19 cellular contexts compared by ENCODE assay signal in the genomic region with DNA sequence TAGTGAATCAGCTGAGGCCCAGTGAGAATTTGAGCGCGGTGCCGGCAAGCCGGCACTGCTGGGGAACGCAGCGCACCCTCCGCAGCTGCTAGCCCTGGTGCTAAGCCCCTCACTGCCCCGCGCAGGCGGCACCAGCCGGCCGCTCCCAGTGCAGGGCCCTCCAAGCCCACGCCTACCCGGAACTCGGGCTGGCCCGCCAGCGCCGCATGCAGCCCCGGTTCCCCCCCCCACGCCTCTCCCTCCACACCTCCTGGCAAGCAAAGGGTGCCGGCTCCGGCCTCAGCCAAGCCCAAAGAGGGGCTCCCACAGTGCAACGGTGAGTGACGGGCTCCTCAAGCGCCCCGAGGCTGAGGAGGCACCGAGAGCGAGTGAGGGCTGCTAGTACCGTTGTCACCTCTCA. TPM values are rescaled to one million over a fixed set of nuclear protein-coding genes. Genes with fewer than 3 reads are reported as not detected.
DNase-seq lines count a peak whose midpoint lies in the region; ATAC-seq and TF ChIP-seq lines count a peak whose summit lies in the region.
"Had no signal": no experiment of that assay in that cellular context is flagged by ENCODE, and none has a peak within 500 bp of the region (broad histone marks: within the 10 kb centered on the region; RNA-seq: fewer than 3 reads in every experiment).

No MANE protein-coding gene starts in this region.

- TF ChIP-seq EP300 in ovary (IDR thresholded peaks at IDR 0.05), result no peak

- H3K27me3 ChIP-seq in endodermal cell (ENCODE audit: control insufficient read depth, insufficient read depth, low read length, poor library complexity, severe bottlenecking), result no peaks in the 10 kb centered on the region
- no peaks in the 10 kb centered on the region for H3K27me3 ChIP-seq in testis
- no peaks in the 10 kb centered on the region for H3K27me3 ChIP-seq in left lung
- H3K27me3 ChIP-seq in ovary, result no peaks in the 10 kb centered on the region
- H3K27me3 ChIP-seq: BLaER1 had no signal

- H3K4me3 ChIP-seq in endodermal cell (ENCODE audit: low read length) (no peak overlapping the region), testis (peak overlapping the region; percentile 32 to 54), left lung (no peak overlapping the region), ovary (no peak overlapping the region)
- H3K4me3 ChIP-seq: BLaER1 had no signal

- ATAC-seq in left lung, result no peak
- ATAC-seq: CD8-positive, alpha-beta T cell had no signal

- no peak for TF ChIP-seq POLR2A in testis (IDR thresholded peaks at IDR 0.05)
- no peak for TF ChIP-seq POLR2A in ovary (IDR thresholded peaks at IDR 0.05)

- DNase-seq in activated CD8-positive, alpha-beta memory T cell treated with anti-CD3 and anti-CD28 coated beads for 24 hours, result peak; percentile 26
- DNase-seq in activated CD8-positive, alpha-beta memory T cell treated with anti-CD3 and anti-CD28 coated beads, Interleukin-2, amount 50 U/mL, for 48 hours, result no peak
- DNase-seq in endodermal cell (peak; percentile 31), mesenteric fat pad (ENCODE audit: low spot score) (peak; percentile 83), testis (no peak), left lung (no peak), ovary (no peak), NCI-H69 (lab: John Stamatoyannopoulos, UW) (no peak)
- DNase-seq: Caco-2; CD4-positive, CD25-positive, alpha-beta regulatory T cell; CD8-positive, alpha-beta T cell; DMS153; DND-41; GOT3; HCEC 1CT had no signal

- no peaks in the 10 kb centered on the region for H3K9me3 ChIP-seq in endodermal cell (ENCODE audit: control insufficient read depth, low read length)
- no peaks in the 10 kb centered on the region for H3K9me3 ChIP-seq in testis
- H3K9me3 ChIP-seq in left lung, result no peaks in the 10 kb centered on the region
- no peaks in the 10 kb centered on the region for H3K9me3 ChIP-seq in ovary
- H3K9me3 ChIP-seq: BLaER1, Caco-2 had no signal

- H3K4me3 Mint-ChIP-seq in endodermal cell, result no peak overlapping the region
- H3K4me3 Mint-ChIP-seq: B cell; CD4-positive, CD25-positive, alpha-beta regulatory T cell; CD8-positive, alpha-beta T cell had no signal

- no peaks in the 10 kb centered on the region for H3K36me3 Mint-ChIP-seq in endodermal cell (ENCODE audit: low read depth)
- H3K36me3 Mint-ChIP-seq: CD4-positive, CD25-positive, alpha-beta regulatory T cell; CD8-positive, alpha-beta T cell had no signal

- H3K27me3 Mint-ChIP-seq in endodermal cell (ENCODE audit: insufficient read depth), result peaks cover 7% of the 10 kb centered on the region

- H3K27ac ChIP-seq in endodermal cell (ENCODE audit: low read depth, low read length) (no peak overlapping the region), testis (no peak overlapping the region), left lung (no peak overlapping the region), ovary (no peak overlapping the region)
- H3K27ac ChIP-seq: 22Rv1, BLaER1, C4-2B had no signal

- no peak overlapping the region for H3K27ac Mint-ChIP-seq in endodermal cell
- H3K27ac Mint-ChIP-seq: B cell; CD8-positive, alpha-beta T cell had no signal

- H3K9ac ChIP-seq in endodermal cell (ENCODE audit: extremely low read depth, low read length, poor library complexity, severe bottlenecking), result no peak overlapping the region
- H3K9ac ChIP-seq: BLaER1 had no signal

- WGBS in endodermal cell (ENCODE audit: insufficient coverage in 1 of 2, insufficient read length in 1 of 2), 2 experiments, result 96 to 99% methylated on average over 12 to 28 of the region's 29 CpGs
- WGBS in testis, 2 donors, result 54 to 77% methylated on average over 16 to 26 of the region's 29 CpGs
- 88 to 93% (median 90%) methylated on average over 27 to 29 of the region's 29 CpGs for WGBS in ovary, 3 donors

- no peaks in the 10 kb centered on the region for H3K4me1 Mint-ChIP-seq in endodermal cell
- H3K4me1 Mint-ChIP-seq: B cell had no signal

- peaks cover 3% of the 10 kb centered on the region for H3K9me3 Mint-ChIP-seq in endodermal cell
- H3K9me3 Mint-ChIP-seq: CD4-positive, CD25-positive, alpha-beta regulatory T cell; CD8-positive, alpha-beta T cell had no signal

- no peak for TF ChIP-seq CTCF in endodermal cell (conservative IDR thresholded peaks at IDR 0.05)
- no peak for TF ChIP-seq CTCF in testis (IDR thresholded peaks at IDR 0.05)
- TF ChIP-seq CTCF in left lung (IDR thresholded peaks at IDR 0.05), result no peak
- no peak for TF ChIP-seq CTCF in ovary (IDR thresholded peaks at IDR 0.05)

- no peaks in the 10 kb centered on the region for H3K36me3 ChIP-seq in endodermal cell (ENCODE audit: control insufficient read depth, insufficient read depth, low read length)
- no peaks in the 10 kb centered on the region for H3K36me3 ChIP-seq in testis (ENCODE audit: low read depth, missing control alignments)
- H3K36me3 ChIP-seq in left lung, result no peaks in the 10 kb centered on the region
- no peaks in the 10 kb centered on the region for H3K36me3 ChIP-seq in ovary
- H3K36me3 ChIP-seq: BLaER1 had no signal

- intact Hi-C loops in testis (cut with DNase I; ENCODE audit: low total_unique reads) (no loop called here), left lung (cut with DNase I) (loop anchor here in 1 of 2 donors (5.0 kb wide), 1 partner anchor 100 kb away; no protein-coding TSS in a partner anchor), ovary (cut with DNase I) (loop anchor here in 1 of 4 donors (10.0 kb wide), 1 partner anchor 78 kb away; no protein-coding TSS in a partner anchor)

- no peaks in the 10 kb centered on the region for H3K4me1 ChIP-seq in endodermal cell (ENCODE audit: control insufficient read depth, insufficient read depth, low read length)
- peaks cover 5% of the 10 kb centered on the region for H3K4me1 ChIP-seq in testis
- no peaks in the 10 kb centered on the region for H3K4me1 ChIP-seq in left lung
- H3K4me1 ChIP-seq in ovary (ENCODE audit: insufficient read depth), result no peaks in the 10 kb centered on the region
- H3K4me1 ChIP-seq: BLaER1, Caco-2 had no signal

RNA-seq across cellular contexts. Expression of a gene that starts 54.5 kb away (rescaled TPM):
- total RNA-seq in endodermal cell (10 to 100 TPM; 10.3 to 19.8 TPM), mesenteric fat pad (12.9 TPM), testis (10 to 100 TPM; 26.6 to 31.7 TPM), left lung (10 to 100 TPM; 26.5 to 29.3 TPM), ovary (10 to 100 TPM in 5 of 7 donors, 1 to 10 TPM in 2; 5.1 to 23.8 (median 16.7) TPM)
- 39.3 TPM for polyA plus RNA-seq in endodermal cell (2013, experiment 1 of 2)
- polyA plus RNA-seq in endodermal cell (2013, experiment 2 of 2), result 42.6 TPM
- polyA plus RNA-seq in testis (ENCODE audit: insufficient read depth, low read depth, low replicate concordance) (32.0 TPM), ovary (10 to 100 TPM; 10.9 to 21.6 TPM)

Comparison
In these comparisons a context has a peak if more than half of its experiments do, and no peak if none do; other contexts are left out.
1. DNase-seq: peak in activated CD8-positive, alpha-beta memory T cell treated with anti-CD3 and anti-CD28 coated beads for 24 hours (single experiment), endodermal cell (single experiment) and mesenteric fat pad (single experiment); none in activated CD8-positive, alpha-beta memory T cell treated with anti-CD3 and anti-CD28 coated beads, Interleukin-2, amount 50 U/mL, for 48 hours (single experiment), testis (single experiment), left lung (0 of 2), ovary (0 of 5) and NCI-H69 (single experiment).
2. H3K4me3 ChIP-seq: peak in testis (2 of 2); none in endodermal cell (single experiment), left lung (0 of 2) and ovary (single experiment).